In the genomic region with DNA sequence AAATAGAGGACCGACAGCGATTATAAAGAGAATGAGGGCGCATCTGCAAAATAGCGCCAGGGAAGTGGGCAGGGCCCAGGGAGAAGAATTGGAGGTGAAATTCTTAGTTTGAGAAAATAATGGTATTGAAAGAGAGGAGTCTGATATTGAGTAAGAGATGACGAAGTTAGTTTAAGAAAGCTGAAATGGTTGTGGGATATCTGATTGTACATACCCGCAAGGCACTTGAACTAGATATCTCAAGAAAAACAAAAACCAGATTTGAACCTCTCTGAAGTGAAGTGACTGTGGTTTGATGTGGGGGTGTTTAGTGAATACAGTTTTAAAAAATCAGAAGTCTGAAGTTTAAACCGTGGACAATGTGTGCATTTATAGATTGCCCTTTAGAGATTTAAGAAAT, we compare ENCODE assay signal across 26 cellular contexts.
"Had no signal": no experiment of that assay in that cellular context is flagged by ENCODE, and none has a peak within 500 bp of the region (broad histone marks: within the 10 kb centered on the region; RNA-seq: fewer than 3 reads in every experiment).

No MANE protein-coding gene starts in this region.

- H3K9me3 ChIP-seq: adrenal gland had no signal

- H3K27ac ChIP-seq: adrenal gland, VCaP had no signal

- H3K36me3 Mint-ChIP-seq: activated naive CD4-positive, alpha-beta T cell treated with anti-CD3 and anti-CD28 coated beads, Interleukin-2, amount 10 ng/mL, durations not matched to agents 7 days and 5 days; activated naive CD8-positive, alpha-beta T cell treated with anti-CD3 and anti-CD28 coated beads for 36 hours had no signal

- H3K4me3 ChIP-seq: adrenal gland had no signal

- H3K9me3 Mint-ChIP-seq: activated CD4-positive, alpha-beta memory T cell treated with anti-CD3 and anti-CD28 coated beads, Interleukin-2, amount 10 ng/mL, durations not matched to agents 7 days and 5 days; activated naive CD4-positive, alpha-beta T cell treated with anti-CD3 and anti-CD28 coated beads, Interleukin-2, amount 10 ng/mL, durations not matched to agents 7 days and 5 days; activated naive CD8-positive, alpha-beta T cell treated with anti-CD3 and anti-CD28 coated beads for 36 hours; activated T-helper 2 cell treated with anti-CD3 and anti-CD28 coated beads, Interferon-gamma antibody, Interleukin-2, Interleukin-4, amounts not matched to agents 10 μg/mL and 5 μg/mL and 100 μg/mL, durations not matched to agents 14 hours and 24 hours and 36 hours; central memory CD8-positive, alpha-beta T cell; IgD-negative memory B cell had no signal

- H3K4me1 Mint-ChIP-seq: activated CD4-positive, alpha-beta memory T cell treated with anti-CD3 and anti-CD28 coated beads, Interleukin-2, amount 10 ng/mL, durations not matched to agents 7 days and 5 days; activated CD4-positive, alpha-beta T cell treated with anti-CD3 and anti-CD28 coated beads for 36 hours; activated naive CD4-positive, alpha-beta T cell treated with anti-CD3 and anti-CD28 coated beads, Interleukin-2, amount 10 ng/mL, durations not matched to agents 7 days and 5 days; activated naive CD8-positive, alpha-beta T cell treated with anti-CD3 and anti-CD28 coated beads for 36 hours had no signal

- H3K27me3 Mint-ChIP-seq: activated CD4-positive, alpha-beta memory T cell treated with anti-CD3 and anti-CD28 coated beads, Interleukin-2, amount 10 ng/mL, durations not matched to agents 7 days and 5 days; brain; central memory CD8-positive, alpha-beta T cell; IgD-negative memory B cell had no signal

- H3K27me3 ChIP-seq: adrenal gland had no signal

- H3K4me3 Mint-ChIP-seq: activated CD4-positive, alpha-beta memory T cell treated with anti-CD3 and anti-CD28 coated beads, Interleukin-2, amount 10 ng/mL, durations not matched to agents 7 days and 5 days; activated CD4-positive, alpha-beta T cell treated with anti-CD3 and anti-CD28 coated beads for 36 hours; activated naive CD4-positive, alpha-beta T cell treated with anti-CD3 and anti-CD28 coated beads, Interleukin-2, amount 10 ng/mL, durations not matched to agents 7 days and 5 days; activated naive CD8-positive, alpha-beta T cell treated with anti-CD3 and anti-CD28 coated beads for 36 hours; brain; central memory CD8-positive, alpha-beta T cell had no signal

- ATAC-seq: activated CD4-positive, alpha-beta T cell treated with anti-CD3 and anti-CD28 coated beads for 36 hours; PC-3 had no signal

- DNase-seq: activated CD4-positive, alpha-beta memory T cell treated with anti-CD3 and anti-CD28 coated beads, Interleukin-2, amount 10 ng/mL, durations not matched to agents 7 days and 5 days; activated CD4-positive, alpha-beta T cell treated with anti-CD3 and anti-CD28 coated beads for 36 hours; activated CD4-positive, alpha-beta T cell treated with anti-CD3 and anti-CD28 coated beads, Interleukin-2, amount 50 U/mL, for 1 hour; activated gamma-delta T cell treated with Interleukin-2 at 50 U/mL for 16 hours; activated naive CD4-positive, alpha-beta T cell treated with anti-CD3 and anti-CD28 coated beads, Interleukin-2, amount 10 ng/mL, durations not matched to agents 7 days and 5 days; activated naive CD8-positive, alpha-beta T cell treated with anti-CD3 and anti-CD28 coated beads for 36 hours; activated T-cell treated with anti-CD3 and anti-CD28 coated beads for 4 hours; activated T-cell treated with anti-CD3 and anti-CD28 coated beads, Interleukin-2, amount 50 U/mL, for 48 hours; adrenal gland; anterior cingulate cortex; KG1; NCI-H1092 treated with DMSO at 0.1 percent for 48 hours; NCI-H1436; NCI-H1694 treated with DMSO at 0.1 percent for 48 hours; NCI-H2029 treated with DMSO at 0.1 percent for 48 hours; NCI-H510A treated with DMSO at 0.1 percent for 48 hours; NCI-H69; NK-92 treated with Interleukin-12 subunit alpha and Interleukin-12 subunit beta, amount 100 ng/mL, for 24 hours; PC-3; SIG-M5; T-helper 1 cell had no signal

- H3K36me3 ChIP-seq: adrenal gland had no signal

- H3K27ac Mint-ChIP-seq: activated CD4-positive, alpha-beta memory T cell treated with anti-CD3 and anti-CD28 coated beads, Interleukin-2, amount 10 ng/mL, durations not matched to agents 7 days and 5 days; activated CD4-positive, alpha-beta T cell treated with anti-CD3 and anti-CD28 coated beads for 36 hours; activated naive CD4-positive, alpha-beta T cell treated with anti-CD3 and anti-CD28 coated beads, Interleukin-2, amount 10 ng/mL, durations not matched to agents 7 days and 5 days; activated naive CD8-positive, alpha-beta T cell treated with anti-CD3 and anti-CD28 coated beads for 36 hours; activated T-helper 2 cell treated with anti-CD3 and anti-CD28 coated beads, Interferon-gamma antibody, Interleukin-2, Interleukin-4, amounts not matched to agents 10 μg/mL and 5 μg/mL and 100 μg/mL, durations not matched to agents 14 hours and 24 hours and 36 hours had no signal
